In the genomic region with DNA sequence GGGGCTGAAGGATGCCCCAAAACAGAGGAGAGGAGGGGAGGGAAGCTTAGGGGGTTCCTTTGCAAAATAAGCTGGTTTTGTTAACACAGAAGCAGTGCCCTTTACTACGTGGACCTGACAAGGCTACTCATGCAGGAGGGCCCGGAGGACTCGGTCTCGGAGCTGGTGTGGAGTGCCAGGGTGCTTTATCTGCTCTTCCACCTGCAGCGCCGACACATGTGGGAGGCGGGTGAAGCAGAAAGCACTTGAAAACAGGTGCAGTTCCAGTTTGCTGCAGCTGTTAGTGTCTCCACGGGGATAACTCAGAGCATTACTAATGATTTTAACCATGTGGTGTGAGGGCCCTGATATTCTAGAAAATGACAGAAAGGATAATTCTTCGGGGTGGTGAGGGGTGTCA, we compare ENCODE assay signal across 11 cellular contexts. TPM values are rescaled to one million over a fixed set of nuclear protein-coding genes. Genes with fewer than 3 reads are reported as not detected.
A peak's percentile ranks its signal among the peaks of the same experiment; 100 is the strongest.
DNase-seq lines count a peak whose midpoint lies in the region; ATAC-seq and TF ChIP-seq lines count a peak whose summit lies in the region.
"Had no signal": no experiment of that assay in that cellular context is flagged by ENCODE, and none has a peak within 500 bp of the region (broad histone marks: within the 10 kb centered on the region; RNA-seq: fewer than 3 reads in every experiment).

No MANE protein-coding gene starts in this region.

- H3K4me1 Mint-ChIP-seq in activated naive CD4-positive, alpha-beta T cell treated with anti-CD3 and anti-CD28 coated beads, Interleukin-2, amount 10 ng/mL, durations not matched to agents 7 days and 5 days = no peaks in the 10 kb centered on the region
- peaks cover 19% of the 10 kb centered on the region for H3K4me1 Mint-ChIP-seq in endothelial cell (ENCODE audit: unreplicated experiment)
- H3K4me1 Mint-ChIP-seq in CD4-positive, alpha-beta memory T cell = no peaks in the 10 kb centered on the region

- H3K27ac Mint-ChIP-seq in activated naive CD4-positive, alpha-beta T cell treated with anti-CD3 and anti-CD28 coated beads, Interleukin-2, amount 10 ng/mL, durations not matched to agents 7 days and 5 days = peak overlapping the region; percentile 21
- peak overlapping the region; percentile 32 for H3K27ac Mint-ChIP-seq in endothelial cell (ENCODE audit: unreplicated experiment)
- peak overlapping the region in 2 of 7 donors; percentile 6 to 69 for H3K27ac Mint-ChIP-seq in CD4-positive, alpha-beta memory T cell

- peaks cover 30% of the 10 kb centered on the region for H3K36me3 Mint-ChIP-seq in activated naive CD4-positive, alpha-beta T cell treated with anti-CD3 and anti-CD28 coated beads, Interleukin-2, amount 10 ng/mL, durations not matched to agents 7 days and 5 days
- H3K36me3 Mint-ChIP-seq in endothelial cell (ENCODE audit: low read depth, unreplicated experiment) = peaks cover 15% of the 10 kb centered on the region
- peaks cover 42 to 62% of the 10 kb centered on the region in 2 donors for H3K36me3 Mint-ChIP-seq in CD4-positive, alpha-beta memory T cell

- ATAC-seq in HG03520 (IDR thresholded peaks at IDR 0.05; ENCODE audit: unreplicated experiment) = no peak
- ATAC-seq: left lobe of liver had no signal

- no peak overlapping the region for H3K4me3 ChIP-seq in vagina
- no peak overlapping the region for H3K4me3 ChIP-seq in CD4-positive, alpha-beta memory T cell (ENCODE audit: low read length in 2 of 2)
- H3K4me3 ChIP-seq: ovary had no signal

- TF ChIP-seq CTCF in endothelial cell (IDR thresholded peaks at IDR 0.05; ENCODE audit: unreplicated experiment) = no peak
- TF ChIP-seq CTCF in vagina (IDR thresholded peaks at IDR 0.05) = no peak

- H3K4me3 Mint-ChIP-seq in activated naive CD4-positive, alpha-beta T cell treated with anti-CD3 and anti-CD28 coated beads, Interleukin-2, amount 10 ng/mL, durations not matched to agents 7 days and 5 days = no peak overlapping the region
- peak overlapping the region; percentile 10 for H3K4me3 Mint-ChIP-seq in endothelial cell (ENCODE audit: unreplicated experiment)
- H3K4me3 Mint-ChIP-seq in CD4-positive, alpha-beta memory T cell = no peak overlapping the region

- H3K27me3 Mint-ChIP-seq in activated naive CD4-positive, alpha-beta T cell treated with anti-CD3 and anti-CD28 coated beads, Interleukin-2, amount 10 ng/mL, durations not matched to agents 7 days and 5 days = no peaks in the 10 kb centered on the region
- peaks cover 5% of the 10 kb centered on the region for H3K27me3 Mint-ChIP-seq in endothelial cell (ENCODE audit: unreplicated experiment)
- no peaks in the 10 kb centered on the region for H3K27me3 Mint-ChIP-seq in CD4-positive, alpha-beta memory T cell

- DNase-seq in activated naive CD4-positive, alpha-beta T cell treated with anti-CD3 and anti-CD28 coated beads, Interleukin-2, amount 10 ng/mL, durations not matched to agents 7 days and 5 days = no peak
- no peak for DNase-seq in activated naive CD4-positive, alpha-beta T cell treated with Interleukin-2 at 50 U/mL for 16 hours
- DNase-seq in NCI-H510A treated with DMSO at 0.1 percent for 48 hours (lab: John Stamatoyannopoulos, UW) (peak; percentile 81), endothelial cell (ENCODE audit: low spot score) (no peak), vagina (ENCODE audit: extremely low spot score in 2 of 2) (no peak), COLO829 (ENCODE audit: low spot score) (no peak)
- DNase-seq in CD4-positive, alpha-beta memory T cell = no peak
- DNase-seq: activated gamma-delta T cell treated with Interleukin-2 at 50 U/mL for 16 hours, ovary had no signal

- H3K27ac ChIP-seq in vagina = peak overlapping the region; percentile 48
- no peak overlapping the region for H3K27ac ChIP-seq in CD4-positive, alpha-beta memory T cell (ENCODE audit: low read depth, low read length)
- H3K27ac ChIP-seq: ovary had no signal

- intact Hi-C loops in vagina (cut with DNase I) = no loop called here
- intact Hi-C loops in CD4-positive, alpha-beta memory T cell (cut with micrococcal nuclease) = no loop called here

- no peaks in the 10 kb centered on the region for H3K9me3 Mint-ChIP-seq in activated naive CD4-positive, alpha-beta T cell treated with anti-CD3 and anti-CD28 coated beads, Interleukin-2, amount 10 ng/mL, durations not matched to agents 7 days and 5 days
- no peaks in the 10 kb centered on the region for H3K9me3 Mint-ChIP-seq in endothelial cell (ENCODE audit: unreplicated experiment)
- no peaks in the 10 kb centered on the region for H3K9me3 Mint-ChIP-seq in CD4-positive, alpha-beta memory T cell

- no peak for TF ChIP-seq POLR2A in vagina (IDR thresholded peaks at IDR 0.05)

- CTCF ChIA-PET in activated naive CD4-positive, alpha-beta T cell treated with anti-CD3 and anti-CD28 coated beads, Interleukin-2, amount 10 ng/mL, durations not matched to agents 7 days and 5 days (lab: Charles Lee) = no interaction called here
- CTCF ChIA-PET in CD4-positive, alpha-beta memory T cell (lab: Charles Lee; ENCODE audit: partially characterized antibody) = no interaction called here

- no peaks in the 10 kb centered on the region for H3K9me3 ChIP-seq in vagina
- no peaks in the 10 kb centered on the region for H3K9me3 ChIP-seq in CD4-positive, alpha-beta memory T cell (ENCODE audit: control insufficient read depth in 1 of 2, low read length in 2 of 2)
- H3K9me3 ChIP-seq: ovary had no signal

- peaks cover 0 to 48% of the 10 kb centered on the region in 2 donors for H3K36me3 ChIP-seq in vagina
- peaks cover 35% of the 10 kb centered on the region for H3K36me3 ChIP-seq in CD4-positive, alpha-beta memory T cell (ENCODE audit: insufficient read depth, low read length)
- H3K36me3 ChIP-seq: ovary had no signal

- no peaks in the 10 kb centered on the region for H3K4me1 ChIP-seq in vagina
- no peaks in the 10 kb centered on the region for H3K4me1 ChIP-seq in CD4-positive, alpha-beta memory T cell (ENCODE audit: insufficient read depth, low read length)

- no peaks in the 10 kb centered on the region for H3K27me3 ChIP-seq in vagina
- H3K27me3 ChIP-seq in CD4-positive, alpha-beta memory T cell (ENCODE audit: insufficient read depth, low read length) = no peaks in the 10 kb centered on the region
- H3K27me3 ChIP-seq: ovary had no signal

- POLR2A ChIA-PET in CD4-positive, alpha-beta memory T cell (lab: Charles Lee; ENCODE audit: partially characterized antibody) = no interaction called here

RNA-seq across cellular contexts. Expression of a gene that starts 35.0 kb away (rescaled TPM):
- 16.2 TPM for total RNA-seq in endothelial cell (ENCODE audit: unreplicated experiment)
- 28.5 TPM for total RNA-seq in vagina
- total RNA-seq in CD4-positive, alpha-beta memory T cell = 10 to 100 TPM; 45.0 to 50.7 TPM
- 1 to 10 TPM in 1 of 2 donors, under 1 TPM in 1; 0.29 to 1.4 TPM for polyA plus RNA-seq in CD4-positive, alpha-beta memory T cell
